ENCODE assay signal across 8 cellular contexts in genomic region chr12:101877816-101878811, GRCh38. TPM values are rescaled to one million over a fixed set of nuclear protein-coding genes. Genes with fewer than 3 reads are reported as not detected.
DNase-seq lines count a peak whose midpoint lies in the region; ATAC-seq and TF ChIP-seq lines count a peak whose summit lies in the region.

No MANE protein-coding gene starts in this region.

- peak; percentile 50 for DNase-seq in COLO668 (lab: John Stamatoyannopoulos, UW; ENCODE audit: unreplicated experiment)
- peak; percentile 11 for DNase-seq in WERI-Rb-1
- DNase-seq in fibroblast of villous mesenchyme (ENCODE audit: low read depth): peak; percentile 53
- no peak for DNase-seq in omental fat pad (ENCODE audit: low spot score)
- DNase-seq in superior temporal gyrus (ENCODE audit: extremely low spot score): no peak
- DNase-seq in NCI-H82 (lab: John Stamatoyannopoulos, UW): no peak

- TF ChIP-seq CTCF in WERI-Rb-1 (IDR thresholded peaks at IDR 0.05; ENCODE audit: low read depth, low read length) (no peak), fibroblast of villous mesenchyme (IDR thresholded peaks at IDR 0.05; ENCODE audit: insufficient read depth, low read depth, low read length) (no peak), omental fat pad (IDR thresholded peaks at IDR 0.05) (no peak)

- H3K27me3 ChIP-seq in WERI-Rb-1 (ENCODE audit: insufficient read depth, low read depth, severe bottlenecking): no peaks in the 10 kb centered on the region

- H3K36me3 ChIP-seq in WERI-Rb-1: no peaks in the 10 kb centered on the region

- H3K27ac ChIP-seq in WERI-Rb-1: peak overlapping the region; percentile 67

- peak overlapping the region; percentile 76 for H3K4me3 ChIP-seq in WERI-Rb-1 (ENCODE audit: low read depth, low read length)
- peak overlapping the region; percentile 96 for H3K4me3 ChIP-seq in fibroblast of villous mesenchyme (ENCODE audit: low read depth, low read length)

- ATAC-seq in GM19438 (IDR thresholded peaks at IDR 0.05; ENCODE audit: low read depth, unreplicated experiment) (peak; percentile 23), HG03558 (IDR thresholded peaks at IDR 0.05; ENCODE audit: extremely low read depth, unreplicated experiment) (peak; percentile 3), omental fat pad (ENCODE audit: low FRiP score) (peak; percentile 34)

- H3K9me3 ChIP-seq in WERI-Rb-1 (ENCODE audit: severe bottlenecking): no peaks in the 10 kb centered on the region

RNA-seq across cellular contexts. Expression of gene DRAM1, which starts 0.7 kb away (rescaled TPM):
- total RNA-seq in fibroblast of villous mesenchyme (95.7 and 344 TPM in 2 replicates), omental fat pad (10 to 100 TPM; 22.3 to 37.5 (median 25.4) TPM)

RNA-seq across cellular contexts. Expression of gene GNPTAB, which starts 47.4 kb away (rescaled TPM):
- total RNA-seq in fibroblast of villous mesenchyme (39.3 and 86.8 TPM in 2 replicates), omental fat pad (10 to 100 TPM; 18.3 to 28.8 (median 24.8) TPM)

Comparison
In these comparisons a context has a peak if more than half of its experiments do, and no peak if none do; other contexts are left out.
1. DNase-seq: peak in COLO668 (single experiment), WERI-Rb-1 (single experiment) and fibroblast of villous mesenchyme (single experiment); none in omental fat pad (single experiment), superior temporal gyrus (single experiment) and NCI-H82 (single experiment).
2. Peak in every context shown above with its lines, with median percentiles within 50 percentile points of each other: ATAC-seq.